In genomic region chr7:105941596-105941995, GRCh38 we compare ENCODE assay signal across 27 cellular contexts.
"Had no signal": no experiment of that assay in that cellular context is flagged by ENCODE, and none has a peak within 500 bp of the region (broad histone marks: within the 10 kb centered on the region; RNA-seq: fewer than 3 reads in every experiment).

No MANE protein-coding gene starts in this region.

- H3K9me3 ChIP-seq: esophagus squamous epithelium, gastrocnemius medialis, heart right ventricle, left lung, lower lobe of right lung, mucosa of descending colon had no signal

- H3K4me3 ChIP-seq: esophagus squamous epithelium, gastrocnemius medialis, heart right ventricle, left lung, lower lobe of right lung, mucosa of descending colon had no signal

- H3K36me3 ChIP-seq: esophagus squamous epithelium, gastrocnemius medialis, heart right ventricle, left lung, lower lobe of right lung had no signal

- H3K4me1 Mint-ChIP-seq: mesothelial cell of epicardium had no signal

- H3K4me1 ChIP-seq: esophagus squamous epithelium, gastrocnemius medialis, heart right ventricle, left lung, lower lobe of right lung had no signal

- H3K27ac ChIP-seq: epithelial cell of prostate, esophagus squamous epithelium, gastrocnemius medialis, heart right ventricle, left lung, lower lobe of right lung had no signal

- H3K4me3 Mint-ChIP-seq: dendritic cell treated with granulocyte-macrophage colony-stimulating factor and Interleukin-4, amounts not matched to agents 40 ng/mL and 50 ng/mL, for 4 days; effector memory CD8-positive, alpha-beta T cell; endodermal cell; mesothelial cell of epicardium; naive B cell had no signal

- H3K27ac Mint-ChIP-seq: dendritic cell treated with granulocyte-macrophage colony-stimulating factor and Interleukin-4, amounts not matched to agents 40 ng/mL and 50 ng/mL, for 4 days; effector memory CD8-positive, alpha-beta T cell; endodermal cell; mesothelial cell of epicardium had no signal

- H3K9me3 Mint-ChIP-seq: dendritic cell treated with granulocyte-macrophage colony-stimulating factor and Interleukin-4, amounts not matched to agents 40 ng/mL and 50 ng/mL, for 4 days; effector memory CD8-positive, alpha-beta T cell; endodermal cell; mesothelial cell of epicardium had no signal

- FAIRE-seq: endometrium, islet of Langerhans, keratinocyte had no signal

- DNase-seq: cortex of kidney; effector CD8-positive, alpha-beta T cell; effector memory CD8-positive, alpha-beta T cell; endodermal cell; erythroblast; esophagus squamous epithelium; foreskin fibroblast; foreskin melanocyte; gastrocnemius medialis; glutamatergic neuron; head of caudate nucleus; heart right ventricle; hippocampal formation; left cardiac atrium; left lung; left ventricle myocardium superior; lower lobe of right lung; mesenchymal stem cell; mucosa of descending colon; naive B cell had no signal

- ATAC-seq: effector memory CD8-positive, alpha-beta T cell; esophagus mucosa; gastrocnemius medialis; heart right ventricle; left cardiac atrium; left lung; left ventricle myocardium superior; lower lobe of right lung; mucosa of descending colon had no signal

- H3K36me3 Mint-ChIP-seq: mesothelial cell of epicardium, naive B cell had no signal

- H3K27me3 ChIP-seq: esophagus squamous epithelium, gastrocnemius medialis, left lung had no signal
